Comparison of ENCODE assay signal across 12 cellular contexts in the genomic region with DNA sequence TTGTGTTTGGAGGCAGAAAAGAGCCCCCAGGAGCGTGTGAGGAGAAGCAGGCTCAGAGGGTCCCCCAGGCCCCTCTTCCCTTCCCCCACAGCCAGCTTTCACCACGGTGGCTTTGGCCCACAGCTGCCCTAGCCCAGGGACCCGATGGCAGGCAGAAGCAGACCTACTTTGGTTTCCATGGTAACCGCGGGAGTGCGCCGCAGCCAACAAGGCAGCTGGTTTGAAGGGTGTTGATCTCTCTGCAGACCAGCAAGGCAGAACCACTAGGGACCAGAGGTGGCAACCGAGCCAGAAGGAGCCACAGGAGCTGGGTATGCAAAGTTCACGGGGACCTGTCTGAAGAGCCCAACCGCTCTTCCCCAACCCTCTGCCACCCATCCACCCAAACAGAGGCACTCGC.
DNase-seq lines count a peak whose midpoint lies in the region; ATAC-seq and TF ChIP-seq lines count a peak whose summit lies in the region.
"Had no signal": no experiment of that assay in that cellular context is flagged by ENCODE, and none has a peak within 500 bp of the region (broad histone marks: within the 10 kb centered on the region; RNA-seq: fewer than 3 reads in every experiment).

No MANE protein-coding gene starts in this region.

- no peaks in the 10 kb centered on the region for H3K4me1 Mint-ChIP-seq in activated CD8-positive, alpha-beta T cell treated with anti-CD3 and anti-CD28 coated beads, Interleukin-2, amount 10 ng/mL, durations not matched to agents 7 days and 5 days (ENCODE audit: low read depth)
- H3K4me1 Mint-ChIP-seq in activated CD8-positive, alpha-beta T cell treated with anti-CD3 and anti-CD28 coated beads for 36 hours (ENCODE audit: low read depth) = peaks cover 1% of the 10 kb centered on the region
- H3K4me1 Mint-ChIP-seq in endodermal cell = peaks cover 18% of the 10 kb centered on the region
- H3K4me1 Mint-ChIP-seq in stimulated activated effector memory CD8-positive, alpha-beta T cell treated with anti-CD3 and anti-CD28 coated beads, Interleukin-12 subunit alpha, Interleukin-12 subunit beta, amount 100 ng/mL, for 72 hours = peaks cover 7% of the 10 kb centered on the region

- no peaks in the 10 kb centered on the region for H3K9me3 ChIP-seq in endodermal cell (ENCODE audit: control insufficient read depth, low read length)
- H3K9me3 ChIP-seq: A549 had no signal

- in situ Hi-C loops in GM13976 (cut with MboI; ENCODE audit: low sequenced_read_pairs, unreplicated experiment) = no loop called here

- CTCF ChIA-PET in activated CD8-positive, alpha-beta T cell treated with anti-CD3 and anti-CD28 coated beads, Interleukin-2, amount 10 ng/mL, durations not matched to agents 7 days and 5 days (lab: Charles Lee) = no interaction called here
- CTCF ChIA-PET in activated CD8-positive, alpha-beta T cell treated with anti-CD3 and anti-CD28 coated beads for 36 hours (lab: Charles Lee) = interaction anchor here (0.6 to 1.1 kb wide), 2 partner anchors 29 to 406 kb away, joined by 3 read pairs; no protein-coding TSS in a partner anchor

- H3K27ac Mint-ChIP-seq in activated CD8-positive, alpha-beta T cell treated with anti-CD3 and anti-CD28 coated beads, Interleukin-2, amount 10 ng/mL, durations not matched to agents 7 days and 5 days = no peak overlapping the region
- no peak overlapping the region for H3K27ac Mint-ChIP-seq in activated CD8-positive, alpha-beta T cell treated with anti-CD3 and anti-CD28 coated beads for 36 hours
- H3K27ac Mint-ChIP-seq in endodermal cell = no peak overlapping the region
- H3K27ac Mint-ChIP-seq in stimulated activated effector memory CD8-positive, alpha-beta T cell treated with anti-CD3 and anti-CD28 coated beads, Interleukin-12 subunit alpha, Interleukin-12 subunit beta, amount 100 ng/mL, for 72 hours = no peak overlapping the region

- peak overlapping the region; percentile 38 for H3K27ac ChIP-seq in endodermal cell (ENCODE audit: low read depth, low read length)
- H3K27ac ChIP-seq: A549, coronary artery had no signal

- peaks cover 3% of the 10 kb centered on the region for H3K4me1 ChIP-seq in endodermal cell (ENCODE audit: control insufficient read depth, insufficient read depth, low read length)
- H3K4me1 ChIP-seq: A549 had no signal

- no peaks in the 10 kb centered on the region for H3K36me3 Mint-ChIP-seq in activated CD8-positive, alpha-beta T cell treated with anti-CD3 and anti-CD28 coated beads, Interleukin-2, amount 10 ng/mL, durations not matched to agents 7 days and 5 days (ENCODE audit: low read depth)
- H3K36me3 Mint-ChIP-seq in activated CD8-positive, alpha-beta T cell treated with anti-CD3 and anti-CD28 coated beads for 36 hours (ENCODE audit: low read depth) = no peaks in the 10 kb centered on the region
- H3K36me3 Mint-ChIP-seq in endodermal cell (ENCODE audit: low read depth) = no peaks in the 10 kb centered on the region
- no peaks in the 10 kb centered on the region for H3K36me3 Mint-ChIP-seq in stimulated activated effector memory CD8-positive, alpha-beta T cell treated with anti-CD3 and anti-CD28 coated beads, Interleukin-12 subunit alpha, Interleukin-12 subunit beta, amount 100 ng/mL, for 72 hours

- TF ChIP-seq CTCF in activated CD8-positive, alpha-beta T cell treated with anti-CD3 and anti-CD28 coated beads for 36 hours (IDR thresholded peaks at IDR 0.05) = no peak
- TF ChIP-seq CTCF in endodermal cell (conservative IDR thresholded peaks at IDR 0.05) (no peak), GM13976 (IDR thresholded peaks at IDR 0.05; ENCODE audit: borderline replicate concordance, control extremely low read depth, extremely low read depth, insufficient read depth, missing control alignments) (no peak)

- H3K36me3 ChIP-seq in endodermal cell (ENCODE audit: control insufficient read depth, insufficient read depth, low read length) = no peaks in the 10 kb centered on the region

- POLR2A ChIA-PET in activated CD8-positive, alpha-beta T cell treated with anti-CD3 and anti-CD28 coated beads, Interleukin-2, amount 10 ng/mL, durations not matched to agents 7 days and 5 days (lab: Charles Lee) = interaction anchor here (0.6 kb wide), 1 partner anchor 501 kb away, joined by 5 read pairs; no protein-coding TSS in a partner anchor
- POLR2A ChIA-PET in activated CD8-positive, alpha-beta T cell treated with anti-CD3 and anti-CD28 coated beads for 36 hours (lab: Charles Lee) = no interaction called here

- intact Hi-C loops in activated CD8-positive, alpha-beta T cell treated with anti-CD3 and anti-CD28 coated beads for 36 hours (cut with micrococcal nuclease) = no loop called here

- H3K4me3 Mint-ChIP-seq in activated CD8-positive, alpha-beta T cell treated with anti-CD3 and anti-CD28 coated beads, Interleukin-2, amount 10 ng/mL, durations not matched to agents 7 days and 5 days = no peak overlapping the region
- H3K4me3 Mint-ChIP-seq in activated CD8-positive, alpha-beta T cell treated with anti-CD3 and anti-CD28 coated beads for 36 hours = no peak overlapping the region
- H3K4me3 Mint-ChIP-seq in endodermal cell = no peak overlapping the region
- H3K4me3 Mint-ChIP-seq in stimulated activated effector memory CD8-positive, alpha-beta T cell treated with anti-CD3 and anti-CD28 coated beads, Interleukin-12 subunit alpha, Interleukin-12 subunit beta, amount 100 ng/mL, for 72 hours = no peak overlapping the region

- no peak overlapping the region for H3K4me3 ChIP-seq in endodermal cell (ENCODE audit: low read length)
- H3K4me3 ChIP-seq: A549, coronary artery had no signal

- no peaks in the 10 kb centered on the region for H3K27me3 ChIP-seq in endodermal cell (ENCODE audit: control insufficient read depth, insufficient read depth, low read length, poor library complexity, severe bottlenecking)

- no peak for ATAC-seq in activated CD8-positive, alpha-beta T cell treated with anti-CD3 and anti-CD28 coated beads, Interleukin-2, amount 10 ng/mL, durations not matched to agents 7 days and 5 days
- ATAC-seq in activated CD8-positive, alpha-beta T cell treated with anti-CD3 and anti-CD28 coated beads for 36 hours = no peak
- peak; percentile 36 for ATAC-seq in stimulated activated effector memory CD8-positive, alpha-beta T cell treated with anti-CD3 and anti-CD28 coated beads, Interleukin-12 subunit alpha, Interleukin-12 subunit beta, amount 100 ng/mL, for 72 hours

- H3K27me3 Mint-ChIP-seq in activated CD8-positive, alpha-beta T cell treated with anti-CD3 and anti-CD28 coated beads, Interleukin-2, amount 10 ng/mL, durations not matched to agents 7 days and 5 days (ENCODE audit: low read depth) = peaks cover 17% of the 10 kb centered on the region
- peaks cover 5% of the 10 kb centered on the region for H3K27me3 Mint-ChIP-seq in activated CD8-positive, alpha-beta T cell treated with anti-CD3 and anti-CD28 coated beads for 36 hours
- peaks cover 15% of the 10 kb centered on the region for H3K27me3 Mint-ChIP-seq in endodermal cell (ENCODE audit: insufficient read depth)

- DNase-seq in activated CD8-positive, alpha-beta T cell treated with anti-CD3 and anti-CD28 coated beads, Interleukin-2, amount 10 ng/mL, durations not matched to agents 7 days and 5 days = peak; percentile 22
- no peak for DNase-seq in activated CD8-positive, alpha-beta T cell treated with anti-CD3 and anti-CD28 coated beads for 36 hours
- DNase-seq in NCI-H69 (lab: John Stamatoyannopoulos, UW) (peak; percentile 74), endodermal cell (peak; percentile 88), GM13976 (ENCODE audit: low spot score) (no peak), kidney tubule cell (ENCODE audit: low spot score) (no peak), KG1 (lab: John Stamatoyannopoulos, UW) (no peak)
- no peak for DNase-seq in stimulated activated effector memory CD8-positive, alpha-beta T cell treated with anti-CD3 and anti-CD28 coated beads, Interleukin-12 subunit alpha, Interleukin-12 subunit beta, amount 100 ng/mL, for 72 hours (ENCODE audit: low spot score in 2 of 2)
- DNase-seq: activated CD8-positive, alpha-beta memory T cell treated with anti-CD3 and anti-CD28 coated beads, Interleukin-2, amount 50 U/mL, for 4 hours; stimulated activated CD8-positive, alpha-beta memory T cell treated with anti-CD3 and anti-CD28 coated beads, Interleukin-4, amount 100 ng/mL, for 48 hours had no signal

- 46 to 64% methylated on average over 6 to 11 of the region's 11 CpGs for WGBS in endodermal cell (ENCODE audit: insufficient coverage in 1 of 2, insufficient read length in 1 of 2), 2 experiments

- H3K9ac ChIP-seq in endodermal cell (ENCODE audit: extremely low read depth, low read length, poor library complexity, severe bottlenecking) = peak overlapping the region; percentile 11

- no peaks in the 10 kb centered on the region for H3K9me3 Mint-ChIP-seq in activated CD8-positive, alpha-beta T cell treated with anti-CD3 and anti-CD28 coated beads, Interleukin-2, amount 10 ng/mL, durations not matched to agents 7 days and 5 days (ENCODE audit: insufficient read depth)
- no peaks in the 10 kb centered on the region for H3K9me3 Mint-ChIP-seq in activated CD8-positive, alpha-beta T cell treated with anti-CD3 and anti-CD28 coated beads for 36 hours
- H3K9me3 Mint-ChIP-seq in endodermal cell = no peaks in the 10 kb centered on the region
- H3K9me3 Mint-ChIP-seq in stimulated activated effector memory CD8-positive, alpha-beta T cell treated with anti-CD3 and anti-CD28 coated beads, Interleukin-12 subunit alpha, Interleukin-12 subunit beta, amount 100 ng/mL, for 72 hours = no peaks in the 10 kb centered on the region

Comparison
In these comparisons a context has a peak if more than half of its experiments do, and no peak if none do; other contexts are left out.
1. DNase-seq: peak in activated CD8-positive, alpha-beta T cell treated with anti-CD3 and anti-CD28 coated beads, Interleukin-2, amount 10 ng/mL, durations not matched to agents 7 days and 5 days (single experiment), NCI-H69 (single experiment) and endodermal cell (single experiment); none in activated CD8-positive, alpha-beta T cell treated with anti-CD3 and anti-CD28 coated beads for 36 hours (single experiment), stimulated activated effector memory CD8-positive, alpha-beta T cell treated with anti-CD3 and anti-CD28 coated beads, Interleukin-12 subunit alpha, Interleukin-12 subunit beta, amount 100 ng/mL, for 72 hours (0 of 2), GM13976 (single experiment), kidney tubule cell (single experiment) and KG1 (single experiment).